In the genomic region with DNA sequence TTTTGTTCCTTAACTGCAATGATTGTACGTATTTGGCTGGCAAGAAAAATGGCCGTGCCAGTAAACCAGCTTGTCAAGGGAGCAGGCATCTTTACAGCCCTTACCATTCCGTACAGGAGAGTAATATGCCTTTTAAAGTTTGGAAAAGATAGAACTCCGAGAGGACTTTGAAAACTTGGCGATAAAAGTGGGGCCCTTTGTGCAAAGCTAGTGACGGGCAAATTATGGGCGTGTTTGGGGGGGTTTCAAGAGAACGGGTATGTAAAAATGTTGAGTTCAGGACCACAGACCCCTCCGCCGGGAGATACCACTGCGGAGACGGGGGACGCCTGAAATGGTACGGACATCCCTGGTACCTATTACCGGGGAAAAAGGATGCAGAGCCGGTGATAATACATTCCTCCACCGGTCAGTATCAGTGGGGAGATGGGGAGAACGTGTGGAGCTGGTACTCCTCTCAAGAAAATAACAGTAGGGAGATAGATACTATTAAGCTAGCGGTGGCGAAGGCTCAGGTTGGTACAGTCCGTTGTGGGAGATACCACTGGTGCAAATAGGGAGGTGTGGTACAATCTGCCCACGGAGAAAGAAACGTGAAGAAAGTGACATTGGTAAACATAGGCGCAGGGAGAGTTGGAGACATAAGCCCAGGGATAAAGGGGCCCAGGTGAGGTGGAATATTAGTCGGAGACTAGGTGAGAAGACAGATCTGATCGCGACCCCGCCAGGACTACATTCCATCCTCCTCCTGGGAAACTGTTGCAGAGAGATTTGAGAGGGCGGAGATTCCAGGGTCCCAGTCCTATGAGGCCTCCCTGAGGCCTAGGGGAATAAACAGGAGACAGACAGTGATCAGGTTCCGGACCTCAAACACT, we compare ENCODE assay signal across 8 cellular contexts. TPM values are rescaled to one million over a fixed set of nuclear protein-coding genes. Genes with fewer than 3 reads are reported as not detected.
DNase-seq lines count a peak whose midpoint lies in the region; ATAC-seq and TF ChIP-seq lines count a peak whose summit lies in the region.

No MANE protein-coding gene starts in this region.

- no peaks in the 10 kb centered on the region for H3K36me3 ChIP-seq in upper lobe of left lung

- DNase-seq in CD4-positive, alpha-beta T cell, result peak; percentile 61 to 77 (median 70)
- DNase-seq in NCI-H1436 (lab: John Stamatoyannopoulos, UW), result peak; percentile 47
- peak in 56 of 58 donors; percentile 7 to 85 (median 58) for DNase-seq in anterior cingulate cortex (lab: John Stamatoyannopoulos, UW)
- peak; percentile 85 for DNase-seq in left ventricle myocardium superior
- peak; percentile 93 for DNase-seq in posterior vena cava (ENCODE audit: low spot score)
- peak in 1 of 2 donors; percentile 45 for DNase-seq in upper lobe of left lung

- no peak for TF ChIP-seq CTCF in CD4-positive, alpha-beta T cell (IDR thresholded peaks at IDR 0.05)
- TF ChIP-seq CTCF in upper lobe of left lung (IDR thresholded peaks at IDR 0.05), result no peak

- WGBS in upper lobe of left lung, 2 donors, result 1 to 35% methylated on average over 30 of the region's 30 CpGs

- peaks cover 0 to 9% (median 0%) of the 10 kb centered on the region in 4 donors for H3K4me1 ChIP-seq in upper lobe of left lung

- POLR2A ChIA-PET in CD4-positive, alpha-beta T cell (lab: Charles Lee), result interaction anchor here (0.6 to 1.9 kb wide), 15 partner anchors 19 to 1251 kb away, joined by 3 to 9 read pairs (median 3); partner anchors contain the start of genes HDAC6, TBC1D25, WDR45 and ZNF630

- peak overlapping the region; percentile 99 for H3K27ac Mint-ChIP-seq in CD4-positive, alpha-beta T cell
- peak overlapping the region; percentile 94 for H3K27ac Mint-ChIP-seq in T-helper 1 cell treated with Interleukin-12 subunit alpha and Interleukin-12 subunit beta and Interleukin-4 antibody, amounts not matched to agents 30 μg/mL and 1 μg/mL, for 36 hours

- TF ChIP-seq EP300 in upper lobe of left lung (IDR thresholded peaks at IDR 0.05), result no peak

- peak overlapping the region; percentile 87 for H3K27ac ChIP-seq in CD4-positive, alpha-beta T cell (ENCODE audit: low read depth, low read length)
- H3K27ac ChIP-seq in upper lobe of left lung, result peak overlapping the region; percentile 86 to 94 (median 90)

- intact Hi-C loops in CD4-positive, alpha-beta T cell (cut with DNase I, micrococcal nuclease), result loop anchor here (5.0 to 10.0 kb wide), 5 partner anchors 366 to 829 kb away; partner anchors contain the start of genes ELK1 (in 2 of the 2), UBA1 (in 2 of the 2) and UXT (in 2 of the 2)
- intact Hi-C loops in left ventricle myocardium superior (cut with micrococcal nuclease), result loop anchor here (10.0 kb wide), 1 partner anchor 166 kb away; no protein-coding TSS in a partner anchor
- intact Hi-C loops in posterior vena cava (cut with DNase I), result loop anchor here in 1 of 2 donors (10.0 kb wide), 1 partner anchor 166 kb away; no protein-coding TSS in a partner anchor

- CTCF ChIA-PET in CD4-positive, alpha-beta T cell (lab: Charles Lee), result interaction anchor here (0.6 kb wide), 1 partner anchor 22 kb away, joined by 3 read pairs; no protein-coding TSS in a partner anchor

- H3K4me3 ChIP-seq in upper lobe of left lung, result peak overlapping the region; percentile 25 to 58 (median 46)

- H3K9me3 ChIP-seq in CD4-positive, alpha-beta T cell (ENCODE audit: control insufficient read depth, low read length), result no peaks in the 10 kb centered on the region
- H3K9me3 ChIP-seq in upper lobe of left lung, result peaks cover 0 to 4% (median 0%) of the 10 kb centered on the region in 4 donors

- peaks cover 20% of the 10 kb centered on the region for H3K4me1 Mint-ChIP-seq in CD4-positive, alpha-beta T cell (ENCODE audit: low read depth)
- peaks cover 12% of the 10 kb centered on the region for H3K4me1 Mint-ChIP-seq in T-helper 1 cell treated with Interleukin-12 subunit alpha and Interleukin-12 subunit beta and Interleukin-4 antibody, amounts not matched to agents 30 μg/mL and 1 μg/mL, for 36 hours (ENCODE audit: low read depth)

- TF ChIP-seq POLR2A in upper lobe of left lung (IDR thresholded peaks at IDR 0.05), result no peak

- no peaks in the 10 kb centered on the region for H3K9me3 Mint-ChIP-seq in CD4-positive, alpha-beta T cell
- peaks cover 3% of the 10 kb centered on the region for H3K9me3 Mint-ChIP-seq in T-helper 1 cell treated with Interleukin-12 subunit alpha and Interleukin-12 subunit beta and Interleukin-4 antibody, amounts not matched to agents 30 μg/mL and 1 μg/mL, for 36 hours

- H3K27me3 ChIP-seq in CD4-positive, alpha-beta T cell (ENCODE audit: control insufficient read depth, insufficient read depth, low read length), result no peaks in the 10 kb centered on the region
- no peaks in the 10 kb centered on the region for H3K27me3 ChIP-seq in upper lobe of left lung

- H3K4me3 Mint-ChIP-seq in CD4-positive, alpha-beta T cell, result peak overlapping the region; percentile 96
- H3K4me3 Mint-ChIP-seq in T-helper 1 cell treated with Interleukin-12 subunit alpha and Interleukin-12 subunit beta and Interleukin-4 antibody, amounts not matched to agents 30 μg/mL and 1 μg/mL, for 36 hours, result peak overlapping the region; percentile 95

- peaks cover 7% of the 10 kb centered on the region for H3K36me3 Mint-ChIP-seq in CD4-positive, alpha-beta T cell (ENCODE audit: low read depth)
- peaks cover 2% of the 10 kb centered on the region for H3K36me3 Mint-ChIP-seq in T-helper 1 cell treated with Interleukin-12 subunit alpha and Interleukin-12 subunit beta and Interleukin-4 antibody, amounts not matched to agents 30 μg/mL and 1 μg/mL, for 36 hours (ENCODE audit: low read depth)

- H3K27me3 Mint-ChIP-seq in CD4-positive, alpha-beta T cell, result no peaks in the 10 kb centered on the region
- H3K27me3 Mint-ChIP-seq in T-helper 1 cell treated with Interleukin-12 subunit alpha and Interleukin-12 subunit beta and Interleukin-4 antibody, amounts not matched to agents 30 μg/mL and 1 μg/mL, for 36 hours (ENCODE audit: low read depth), result peaks cover 3% of the 10 kb centered on the region

- peak; percentile 65 for ATAC-seq in CD4-positive, alpha-beta T cell (ENCODE audit: poor library complexity)
- ATAC-seq in GM21723 (IDR thresholded peaks at IDR 0.05; ENCODE audit: unreplicated experiment), result peak; percentile 68
- ATAC-seq in left ventricle myocardium superior, result peak; percentile 89
- ATAC-seq in upper lobe of left lung (ENCODE audit: low FRiP score in 2 of 2), result peak; percentile 88 to 94

RNA-seq across cellular contexts. Expression of gene SPACA5, which starts 14.5 kb away (rescaled TPM):
- total RNA-seq in CD4-positive, alpha-beta T cell, result not detected
- not detected for total RNA-seq in left ventricle myocardium superior
- total RNA-seq in posterior vena cava, result not detected
- total RNA-seq in upper lobe of left lung, result not detected

RNA-seq across cellular contexts. Expression of gene ZNF182, which starts 17.5 kb away (rescaled TPM):
- total RNA-seq in CD4-positive, alpha-beta T cell, result 1 to 10 TPM; 4.8 to 5.0 TPM
- 3.4 TPM for total RNA-seq in left ventricle myocardium superior
- total RNA-seq in posterior vena cava, result 1 to 10 TPM; 3.6 to 3.7 TPM
- total RNA-seq in upper lobe of left lung, result 10 to 100 TPM in 2 of 6 donors, 1 to 10 TPM in 4; 4.5 to 13.6 (median 5.0) TPM

RNA-seq across cellular contexts. Expression of gene ZNF630, which starts 50.2 kb away (rescaled TPM):
- 1 to 10 TPM; 1.2 to 1.9 TPM for total RNA-seq in CD4-positive, alpha-beta T cell
- 3.0 TPM for total RNA-seq in left ventricle myocardium superior
- 1 to 10 TPM; 3.4 to 4.4 TPM for total RNA-seq in posterior vena cava
- 10 to 100 TPM in 1 of 6 donors, 1 to 10 TPM in 5; 1.1 to 25.1 (median 3.7) TPM for total RNA-seq in upper lobe of left lung
